Comparison of ENCODE assay signal across 1 cellular context in the genomic region with DNA sequence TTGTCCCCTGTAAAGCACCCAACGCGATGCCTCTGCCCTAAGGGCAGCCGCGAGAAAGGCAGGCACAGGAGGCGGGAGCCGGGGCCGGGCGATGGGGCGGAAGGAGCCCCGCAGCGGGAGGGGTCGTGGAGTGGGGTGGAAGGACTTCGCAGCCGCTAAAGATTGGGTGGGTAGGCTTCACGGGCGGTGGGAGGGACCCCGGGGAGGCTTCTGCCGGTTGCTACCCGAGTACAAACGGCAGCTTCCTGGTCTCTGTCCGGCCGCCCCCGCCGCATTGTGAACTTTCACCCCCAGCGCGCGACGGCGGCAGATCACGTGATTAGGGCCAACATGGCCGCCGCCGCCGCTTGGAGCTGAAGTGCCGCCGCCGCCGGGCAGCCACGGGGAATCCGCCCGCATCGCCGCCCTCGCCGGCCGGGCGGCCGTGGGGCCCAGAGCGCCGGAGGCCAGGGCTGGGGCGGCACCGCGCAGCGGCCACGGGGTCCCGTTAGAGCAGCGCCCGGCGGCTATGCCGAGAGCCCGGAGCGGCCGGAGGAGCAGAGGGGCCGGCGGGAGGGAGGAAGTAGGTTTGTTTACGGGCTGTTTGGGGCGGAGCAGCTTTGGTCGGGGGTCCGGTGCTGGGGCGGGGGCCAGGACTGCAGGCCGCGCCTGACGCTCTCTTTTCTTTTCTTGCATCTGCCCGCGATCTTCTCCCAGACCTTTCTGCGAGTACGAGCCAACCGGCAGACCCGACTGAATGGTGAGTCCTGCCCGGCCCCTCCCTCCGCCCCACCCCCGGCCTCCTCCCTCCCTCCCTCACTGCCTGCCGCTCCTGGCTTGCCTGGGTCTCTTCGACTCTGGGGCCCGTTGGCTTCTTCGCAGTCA.
TF ChIP-seq lines count a peak whose summit lies in the region.

No MANE protein-coding gene starts in this region.

TF ChIP-seq in HepG2, 621 proteins besides CTCF, POLR2A, EP300 and RAD21 (continued from another document and continues in another):
- TF ChIP-seq, protein P1, sequence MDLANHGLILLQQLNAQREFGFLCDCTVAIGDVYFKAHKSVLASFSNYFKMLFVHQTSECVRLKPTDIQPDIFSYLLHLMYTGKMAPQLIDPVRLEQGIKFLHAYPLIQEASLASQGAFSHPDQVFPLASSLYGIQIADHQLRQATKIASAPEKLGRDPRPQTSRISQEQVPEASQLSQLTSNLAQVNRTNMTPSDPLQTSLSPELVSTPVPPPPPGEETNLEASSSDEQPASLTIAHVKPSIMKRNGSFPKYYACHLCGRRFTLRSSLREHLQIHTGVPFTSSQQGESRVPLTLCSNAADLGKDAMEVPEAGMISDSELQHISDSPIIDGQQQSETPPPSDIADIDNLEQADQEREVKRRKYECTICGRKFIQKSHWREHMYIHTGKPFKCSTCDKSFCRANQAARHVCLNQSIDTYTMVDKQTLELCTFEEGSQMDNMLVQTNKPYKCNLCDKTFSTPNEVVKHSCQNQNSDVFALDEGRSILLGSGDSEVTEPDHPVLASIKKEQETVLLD (CRISPR knock-in tag; IDR thresholded peaks at IDR 0.05; ENCODE audit: low read depth): peak; percentile 81
- TF ChIP-seq ATF7-NPFF (CRISPR knock-in tag; IDR thresholded peaks at IDR 0.05; ENCODE audit: low read depth) (peak; percentile 72; the same call in 1 of the 2 replicates), YEATS2 (CRISPR knock-in tag; IDR thresholded peaks at IDR 0.05; ENCODE audit: borderline replicate concordance) (peak; percentile 94), ZEB1 (IDR thresholded peaks at IDR 0.05; ENCODE audit: insufficient replicate concordance, low read depth) (peak; percentile 12), ZNF773 (CRISPR knock-in tag; IDR thresholded peaks at IDR 0.05; ENCODE audit: borderline replicate concordance) (no peak), TBP (CRISPR knock-in tag; IDR thresholded peaks at IDR 0.05) (no peak), HMG20A (CRISPR knock-in tag; IDR thresholded peaks at IDR 0.05; ENCODE audit: borderline replicate concordance) (no peak), MIXL1 (CRISPR knock-in tag; IDR thresholded peaks at IDR 0.05) (0 out of 2 replicates have a peak, but pooled peaks have one; percentile 15), NFE2 (CRISPR knock-in tag; IDR thresholded peaks at IDR 0.05) (no peak), ZNF747 (CRISPR knock-in tag; IDR thresholded peaks at IDR 0.05; ENCODE audit: borderline replicate concordance) (peak; percentile 75), EED (CRISPR knock-in tag; IDR thresholded peaks at IDR 0.05) (peak; percentile 74; the same call in 1 of the 2 replicates), ZSCAN31 (CRISPR knock-in tag; IDR thresholded peaks at IDR 0.05; ENCODE audit: low read depth) (peak; percentile 86), ZBTB42 (CRISPR knock-in tag; IDR thresholded peaks at IDR 0.05) (no peak), RBAK (CRISPR knock-in tag; IDR thresholded peaks at IDR 0.05) (no peak), RXRA (CRISPR knock-in tag; IDR thresholded peaks at IDR 0.05) (peak; percentile 80), ZNF724P (CRISPR knock-in tag; IDR thresholded peaks at IDR 0.05; ENCODE audit: borderline replicate concordance) (peak; percentile 50; the same call in 1 of the 2 replicates), XRCC5 (optimal IDR thresholded peaks at IDR 0.05; ENCODE audit: low read length) (peak; percentile 17), KDM1A (CRISPR knock-in tag; IDR thresholded peaks at IDR 0.05) (no peak), ZNF776 (CRISPR knock-in tag; IDR thresholded peaks at IDR 0.05) (peak; percentile 88), ZNF792 (CRISPR knock-in tag; IDR thresholded peaks at IDR 0.05) (0 out of 2 replicates have a peak, but pooled peaks have one; percentile 30), MXD4 (CRISPR knock-in tag; IDR thresholded peaks at IDR 0.05) (peak; percentile 74; the same call in 1 of the 2 replicates), FOXK2 (IDR thresholded peaks at IDR 0.05) (no peak), HNRNPK (IDR thresholded peaks at IDR 0.05; ENCODE audit: low read depth, low read length, poor library complexity, severe bottlenecking) (peak; percentile 55), ZNF563 (CRISPR knock-in tag; IDR thresholded peaks at IDR 0.05) (peak; percentile 67; the same call in 1 of the 2 replicates), POGZ (CRISPR knock-in tag; IDR thresholded peaks at IDR 0.05) (peak; percentile 65; the same call in 1 of the 2 replicates), RXRB (CRISPR knock-in tag; IDR thresholded peaks at IDR 0.05; ENCODE audit: borderline replicate concordance) (peak; percentile 58), ZNF468 (CRISPR knock-in tag; IDR thresholded peaks at IDR 0.05) (0 out of 2 replicates have a peak, but pooled peaks have one; percentile 41), ZFP36L2 (CRISPR knock-in tag; IDR thresholded peaks at IDR 0.05) (no peak), ZFY (CRISPR knock-in tag; IDR thresholded peaks at IDR 0.05) (peak; percentile 59), ATAD3A (CRISPR knock-in tag; IDR thresholded peaks at IDR 0.05) (no peak), NR2F1 (CRISPR knock-in tag; IDR thresholded peaks at IDR 0.05) (peak in 1 of 2 experiments; percentile 51; a peak in 1 of 4 replicates), SALL2 (CRISPR knock-in tag; IDR thresholded peaks at IDR 0.05) (peak; percentile 71)
- TF ChIP-seq, protein P2, sequence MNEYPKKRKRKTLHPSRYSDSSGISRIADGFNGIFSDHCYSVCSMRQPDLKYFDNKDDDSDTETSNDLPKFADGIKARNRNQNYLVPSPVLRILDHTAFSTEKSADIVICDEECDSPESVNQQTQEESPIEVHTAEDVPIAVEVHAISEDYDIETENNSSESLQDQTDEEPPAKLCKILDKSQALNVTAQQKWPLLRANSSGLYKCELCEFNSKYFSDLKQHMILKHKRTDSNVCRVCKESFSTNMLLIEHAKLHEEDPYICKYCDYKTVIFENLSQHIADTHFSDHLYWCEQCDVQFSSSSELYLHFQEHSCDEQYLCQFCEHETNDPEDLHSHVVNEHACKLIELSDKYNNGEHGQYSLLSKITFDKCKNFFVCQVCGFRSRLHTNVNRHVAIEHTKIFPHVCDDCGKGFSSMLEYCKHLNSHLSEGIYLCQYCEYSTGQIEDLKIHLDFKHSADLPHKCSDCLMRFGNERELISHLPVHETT (CRISPR knock-in tag; conservative IDR thresholded peaks at IDR 0.05): peak; percentile 65
- TF ChIP-seq, protein P3, sequence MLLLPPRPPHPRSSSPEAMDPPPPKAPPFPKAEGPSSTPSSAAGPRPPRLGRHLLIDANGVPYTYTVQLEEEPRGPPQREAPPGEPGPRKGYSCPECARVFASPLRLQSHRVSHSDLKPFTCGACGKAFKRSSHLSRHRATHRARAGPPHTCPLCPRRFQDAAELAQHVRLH (CRISPR knock-in tag; IDR thresholded peaks at IDR 0.05; ENCODE audit: borderline replicate concordance, low read depth): no peak; the same call in 1 of the 2 replicates
- TF ChIP-seq, protein P4, sequence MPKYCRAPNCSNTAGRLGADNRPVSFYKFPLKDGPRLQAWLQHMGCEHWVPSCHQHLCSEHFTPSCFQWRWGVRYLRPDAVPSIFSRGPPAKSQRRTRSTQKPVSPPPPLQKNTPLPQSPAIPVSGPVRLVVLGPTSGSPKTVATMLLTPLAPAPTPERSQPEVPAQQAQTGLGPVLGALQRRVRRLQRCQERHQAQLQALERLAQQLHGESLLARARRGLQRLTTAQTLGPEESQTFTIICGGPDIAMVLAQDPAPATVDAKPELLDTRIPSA (CRISPR knock-in tag; IDR thresholded peaks at IDR 0.05; ENCODE audit: borderline replicate concordance): no peak
- TF ChIP-seq, protein P5, sequence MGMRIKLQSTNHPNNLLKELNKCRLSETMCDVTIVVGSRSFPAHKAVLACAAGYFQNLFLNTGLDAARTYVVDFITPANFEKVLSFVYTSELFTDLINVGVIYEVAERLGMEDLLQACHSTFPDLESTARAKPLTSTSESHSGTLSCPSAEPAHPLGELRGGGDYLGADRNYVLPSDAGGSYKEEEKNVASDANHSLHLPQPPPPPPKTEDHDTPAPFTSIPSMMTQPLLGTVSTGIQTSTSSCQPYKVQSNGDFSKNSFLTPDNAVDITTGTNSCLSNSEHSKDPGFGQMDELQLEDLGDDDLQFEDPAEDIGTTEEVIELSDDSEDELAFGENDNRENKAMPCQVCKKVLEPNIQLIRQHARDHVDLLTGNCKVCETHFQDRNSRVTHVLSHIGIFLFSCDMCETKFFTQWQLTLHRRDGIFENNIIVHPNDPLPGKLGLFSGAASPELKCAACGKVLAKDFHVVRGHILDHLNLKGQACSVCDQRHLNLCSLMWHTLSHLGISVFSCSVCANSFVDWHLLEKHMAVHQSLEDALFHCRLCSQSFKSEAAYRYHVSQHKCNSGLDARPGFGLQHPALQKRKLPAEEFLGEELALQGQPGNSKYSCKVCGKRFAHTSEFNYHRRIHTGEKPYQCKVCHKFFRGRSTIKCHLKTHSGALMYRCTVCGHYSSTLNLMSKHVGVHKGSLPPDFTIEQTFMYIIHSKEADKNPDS (CRISPR knock-in tag; IDR thresholded peaks at IDR 0.05): no peak
- TF ChIP-seq, protein P6, sequence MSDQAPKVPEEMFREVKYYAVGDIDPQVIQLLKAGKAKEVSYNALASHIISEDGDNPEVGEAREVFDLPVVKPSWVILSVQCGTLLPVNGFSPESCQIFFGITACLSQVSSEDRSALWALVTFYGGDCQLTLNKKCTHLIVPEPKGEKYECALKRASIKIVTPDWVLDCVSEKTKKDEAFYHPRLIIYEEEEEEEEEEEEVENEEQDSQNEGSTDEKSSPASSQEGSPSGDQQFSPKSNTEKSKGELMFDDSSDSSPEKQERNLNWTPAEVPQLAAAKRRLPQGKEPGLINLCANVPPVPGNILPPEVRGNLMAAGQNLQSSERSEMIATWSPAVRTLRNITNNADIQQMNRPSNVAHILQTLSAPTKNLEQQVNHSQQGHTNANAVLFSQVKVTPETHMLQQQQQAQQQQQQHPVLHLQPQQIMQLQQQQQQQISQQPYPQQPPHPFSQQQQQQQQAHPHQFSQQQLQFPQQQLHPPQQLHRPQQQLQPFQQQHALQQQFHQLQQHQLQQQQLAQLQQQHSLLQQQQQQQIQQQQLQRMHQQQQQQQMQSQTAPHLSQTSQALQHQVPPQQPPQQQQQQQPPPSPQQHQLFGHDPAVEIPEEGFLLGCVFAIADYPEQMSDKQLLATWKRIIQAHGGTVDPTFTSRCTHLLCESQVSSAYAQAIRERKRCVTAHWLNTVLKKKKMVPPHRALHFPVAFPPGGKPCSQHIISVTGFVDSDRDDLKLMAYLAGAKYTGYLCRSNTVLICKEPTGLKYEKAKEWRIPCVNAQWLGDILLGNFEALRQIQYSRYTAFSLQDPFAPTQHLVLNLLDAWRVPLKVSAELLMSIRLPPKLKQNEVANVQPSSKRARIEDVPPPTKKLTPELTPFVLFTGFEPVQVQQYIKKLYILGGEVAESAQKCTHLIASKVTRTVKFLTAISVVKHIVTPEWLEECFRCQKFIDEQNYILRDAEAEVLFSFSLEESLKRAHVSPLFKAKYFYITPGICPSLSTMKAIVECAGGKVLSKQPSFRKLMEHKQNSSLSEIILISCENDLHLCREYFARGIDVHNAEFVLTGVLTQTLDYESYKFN (CRISPR knock-in tag; conservative IDR thresholded peaks at IDR 0.05): 0 out of 2 replicates have a peak, but pooled peaks have one; percentile 20
- TF ChIP-seq, protein P7, sequence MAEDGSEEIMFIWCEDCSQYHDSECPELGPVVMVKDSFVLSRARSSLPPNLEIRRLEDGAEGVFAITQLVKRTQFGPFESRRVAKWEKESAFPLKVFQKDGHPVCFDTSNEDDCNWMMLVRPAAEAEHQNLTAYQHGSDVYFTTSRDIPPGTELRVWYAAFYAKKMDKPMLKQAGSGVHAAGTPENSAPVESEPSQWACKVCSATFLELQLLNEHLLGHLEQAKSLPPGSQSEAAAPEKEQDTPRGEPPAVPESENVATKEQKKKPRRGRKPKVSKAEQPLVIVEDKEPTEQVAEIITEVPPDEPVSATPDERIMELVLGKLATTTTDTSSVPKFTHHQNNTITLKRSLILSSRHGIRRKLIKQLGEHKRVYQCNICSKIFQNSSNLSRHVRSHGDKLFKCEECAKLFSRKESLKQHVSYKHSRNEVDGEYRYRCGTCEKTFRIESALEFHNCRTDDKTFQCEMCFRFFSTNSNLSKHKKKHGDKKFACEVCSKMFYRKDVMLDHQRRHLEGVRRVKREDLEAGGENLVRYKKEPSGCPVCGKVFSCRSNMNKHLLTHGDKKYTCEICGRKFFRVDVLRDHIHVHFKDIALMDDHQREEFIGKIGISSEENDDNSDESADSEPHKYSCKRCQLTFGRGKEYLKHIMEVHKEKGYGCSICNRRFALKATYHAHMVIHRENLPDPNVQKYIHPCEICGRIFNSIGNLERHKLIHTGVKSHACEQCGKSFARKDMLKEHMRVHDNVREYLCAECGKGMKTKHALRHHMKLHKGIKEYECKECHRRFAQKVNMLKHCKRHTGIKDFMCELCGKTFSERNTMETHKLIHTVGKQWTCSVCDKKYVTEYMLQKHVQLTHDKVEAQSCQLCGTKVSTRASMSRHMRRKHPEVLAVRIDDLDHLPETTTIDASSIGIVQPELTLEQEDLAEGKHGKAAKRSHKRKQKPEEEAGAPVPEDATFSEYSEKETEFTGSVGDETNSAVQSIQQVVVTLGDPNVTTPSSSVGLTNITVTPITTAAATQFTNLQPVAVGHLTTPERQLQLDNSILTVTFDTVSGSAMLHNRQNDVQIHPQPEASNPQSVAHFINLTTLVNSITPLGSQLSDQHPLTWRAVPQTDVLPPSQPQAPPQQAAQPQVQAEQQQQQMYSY (CRISPR knock-in tag; IDR thresholded peaks at IDR 0.05): no peak
- TF ChIP-seq, protein P8, sequence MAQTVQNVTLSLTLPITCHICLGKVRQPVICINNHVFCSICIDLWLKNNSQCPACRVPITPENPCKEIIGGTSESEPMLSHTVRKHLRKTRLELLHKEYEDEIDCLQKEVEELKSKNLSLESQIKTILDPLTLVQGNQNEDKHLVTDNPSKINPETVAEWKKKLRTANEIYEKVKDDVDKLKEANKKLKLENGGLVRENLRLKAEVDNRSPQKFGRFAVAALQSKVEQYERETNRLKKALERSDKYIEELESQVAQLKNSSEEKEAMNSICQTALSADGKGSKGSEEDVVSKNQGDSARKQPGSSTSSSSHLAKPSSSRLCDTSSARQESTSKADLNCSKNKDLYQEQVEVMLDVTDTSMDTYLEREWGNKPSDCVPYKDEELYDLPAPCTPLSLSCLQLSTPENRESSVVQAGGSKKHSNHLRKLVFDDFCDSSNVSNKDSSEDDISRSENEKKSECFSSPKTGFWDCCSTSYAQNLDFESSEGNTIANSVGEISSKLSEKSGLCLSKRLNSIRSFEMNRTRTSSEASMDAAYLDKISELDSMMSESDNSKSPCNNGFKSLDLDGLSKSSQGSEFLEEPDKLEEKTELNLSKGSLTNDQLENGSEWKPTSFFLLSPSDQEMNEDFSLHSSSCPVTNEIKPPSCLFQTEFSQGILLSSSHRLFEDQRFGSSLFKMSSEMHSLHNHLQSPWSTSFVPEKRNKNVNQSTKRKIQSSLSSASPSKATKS (CRISPR knock-in tag; IDR thresholded peaks at IDR 0.05): no peak
- TF ChIP-seq, protein P9, sequence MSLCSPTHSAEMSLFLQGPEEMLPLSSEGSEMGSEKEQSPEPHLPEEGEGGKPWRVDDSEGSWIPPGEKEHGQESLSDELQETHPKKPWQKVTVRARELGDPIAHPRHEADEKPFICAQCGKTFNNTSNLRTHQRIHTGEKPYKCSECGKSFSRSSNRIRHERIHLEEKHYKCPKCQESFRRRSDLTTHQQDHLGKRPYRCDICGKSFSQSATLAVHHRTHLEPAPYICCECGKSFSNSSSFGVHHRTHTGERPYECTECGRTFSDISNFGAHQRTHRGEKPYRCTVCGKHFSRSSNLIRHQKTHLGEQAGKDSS (CRISPR knock-in tag; IDR thresholded peaks at IDR 0.05; ENCODE audit: borderline replicate concordance, low read depth): peak; percentile 64; the same call in 1 of the 2 replicates
- TF ChIP-seq, protein P10, sequence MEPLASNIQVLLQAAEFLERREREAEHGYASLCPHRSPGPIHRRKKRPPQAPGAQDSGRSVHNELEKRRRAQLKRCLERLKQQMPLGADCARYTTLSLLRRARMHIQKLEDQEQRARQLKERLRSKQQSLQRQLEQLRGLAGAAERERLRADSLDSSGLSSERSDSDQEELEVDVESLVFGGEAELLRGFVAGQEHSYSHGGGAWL (CRISPR knock-in tag; IDR thresholded peaks at IDR 0.05): 0 out of 2 replicates have a peak, but pooled peaks have one; percentile 63
